Comparison of ENCODE assay signal across 6 cellular contexts in the genomic region with DNA sequence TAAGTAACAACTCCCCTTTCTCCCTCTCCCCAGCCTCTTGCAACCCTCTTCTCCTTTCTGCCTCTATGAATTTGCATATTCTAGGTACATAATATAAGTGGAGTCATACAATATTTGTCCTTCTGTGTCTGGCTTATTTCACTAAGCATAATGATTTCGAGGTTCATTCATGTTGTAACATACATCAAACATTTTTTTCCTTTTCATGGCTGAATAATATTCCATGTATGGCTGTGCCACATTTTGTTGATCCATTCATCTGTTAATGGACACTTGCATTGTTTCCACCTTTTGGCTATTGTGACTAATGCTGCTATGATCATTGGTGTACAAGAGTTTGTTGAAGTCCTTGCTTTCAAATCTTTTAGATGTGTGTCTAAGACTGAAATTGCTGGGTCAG. TPM values are rescaled to one million over a fixed set of nuclear protein-coding genes. Genes with fewer than 3 reads are reported as not detected.
"Had no signal": no experiment of that assay in that cellular context is flagged by ENCODE, and none has a peak within 500 bp of the region (broad histone marks: within the 10 kb centered on the region; RNA-seq: fewer than 3 reads in every experiment).

No MANE protein-coding gene starts in this region.

- DNase-seq: IMR-90, KBM-7, KG1 had no signal

- ATAC-seq: HepG2 had no signal

- H3K27ac ChIP-seq: HL-60, KMS-11 had no signal

- FAIRE-seq: HepG2 had no signal

- H3K9ac ChIP-seq: KMS-11 had no signal

- H3K4me2 ChIP-seq: KMS-11 had no signal

RNA-seq across cellular contexts. Expression of a gene that starts 17.6 kb away (rescaled TPM):
- total RNA-seq: HepG2, IMR-90 had no signal
- polyA plus RNA-seq: IMR-90 had no signal
